Comparison of ENCODE assay signal across 8 cellular contexts in genomic region chr3:81643721-81644120, GRCh38.
DNase-seq lines count a peak whose midpoint lies in the region; ATAC-seq and TF ChIP-seq lines count a peak whose summit lies in the region.

No MANE protein-coding gene starts in this region.

- H3K4me1 ChIP-seq in psoas muscle = no peaks in the 10 kb centered on the region

- no peaks in the 10 kb centered on the region for H3K9me3 Mint-ChIP-seq in CD14-positive monocyte

- H3K27ac ChIP-seq in psoas muscle = no peak overlapping the region

- H3K27me3 Mint-ChIP-seq in CD14-positive monocyte (ENCODE audit: low read depth in 3 of 3) = peaks cover 0 to 1% (median 0%) of the 10 kb centered on the region in 3 donors

- H3K27me3 ChIP-seq in psoas muscle (ENCODE audit: insufficient read depth in 3 of 3, low read length in 2 of 3) = no peaks in the 10 kb centered on the region

- DNase-seq in DMS 273 (lab: John Stamatoyannopoulos, UW; ENCODE audit: unreplicated experiment) (peak; percentile 9), DMS 273 treated with DMSO at 0.1 percent for 48 hours (lab: John Stamatoyannopoulos, UW) (no peak), NCI-H69 (lab: John Stamatoyannopoulos, UW) (peak; percentile 49), erythroblast (lab: John Stamatoyannopoulos, UW) (peak; percentile 27 to 35), psoas muscle (no peak), NCI-H1417 treated with DMSO at 0.1 percent for 48 hours (lab: John Stamatoyannopoulos, UW) (no peak), CD14-positive monocyte (ENCODE audit: low spot score) (no peak)

- H3K36me3 ChIP-seq in psoas muscle (ENCODE audit: insufficient read depth in 1 of 2, low read depth in 1 of 2) = peaks cover 8 to 87% of the 10 kb centered on the region in 2 donors

- H3K4me3 Mint-ChIP-seq in CD14-positive monocyte = no peak overlapping the region

- intact Hi-C loops in psoas muscle (cut with DNase I) = no loop called here
- intact Hi-C loops in CD14-positive monocyte (cut with micrococcal nuclease) = no loop called here

- WGBS in psoas muscle, 3 donors = 65 to 78% (median 67%) methylated on average over 2 of the region's 2 CpGs

- H3K9me3 ChIP-seq in psoas muscle = no peaks in the 10 kb centered on the region

- no peak for TF ChIP-seq POLR2A in erythroblast (IDR thresholded peaks at IDR 0.05; ENCODE audit: low read length)

- peak; percentile 15 to 35 (median 28) for ATAC-seq in psoas muscle
- ATAC-seq in GM18867 (IDR thresholded peaks at IDR 0.05; ENCODE audit: unreplicated experiment) = no peak

- TF ChIP-seq CTCF in psoas muscle (IDR thresholded peaks at IDR 0.05) (peak; percentile 13), CD14-positive monocyte (IDR thresholded peaks at IDR 0.05) (no peak)

- no peak overlapping the region for H3K4me3 ChIP-seq in psoas muscle

- H3K27ac Mint-ChIP-seq in CD14-positive monocyte = no peak overlapping the region

- peaks cover 4 to 7% of the 10 kb centered on the region in 2 donors for H3K36me3 Mint-ChIP-seq in CD14-positive monocyte

- no peaks in the 10 kb centered on the region for H3K4me1 Mint-ChIP-seq in CD14-positive monocyte

Comparison
In these comparisons a context has a peak if more than half of its experiments do, and no peak if none do; other contexts are left out.
1. DNase-seq: peak in DMS 273 (single experiment), NCI-H69 (single experiment) and erythroblast (2 of 2); none in DMS 273 treated with DMSO at 0.1 percent for 48 hours (single experiment), psoas muscle (0 of 2), NCI-H1417 treated with DMSO at 0.1 percent for 48 hours (single experiment) and CD14-positive monocyte (single experiment).